8 cellular contexts compared by ENCODE assay signal in genomic region chr21:43726686-43727570, GRCh38. TPM values are rescaled to one million over a fixed set of nuclear protein-coding genes. Genes with fewer than 3 reads are reported as not detected.
DNase-seq lines count a peak whose midpoint lies in the region; ATAC-seq and TF ChIP-seq lines count a peak whose summit lies in the region.

No MANE protein-coding gene starts in this region.

- BruUV-seq in Panc1 (replicated peaks; lab: Mats Ljungman, UMichigan): no TSS peak

- POLR2A ChIA-PET in Panc1 (lab: Charles Lee): no interaction called here

- H3K79me2 ChIP-seq in osteoblast (ENCODE audit: insufficient read depth, low read length): peaks cover 79% of the 10 kb centered on the region

- no peak for TF ChIP-seq CTCF in C4-2B (conservative IDR thresholded peaks at IDR 0.05)
- TF ChIP-seq CTCF in Panc1 (IDR thresholded peaks at IDR 0.05): no peak
- no peak for TF ChIP-seq CTCF in osteoblast (IDR thresholded peaks at IDR 0.05; ENCODE audit: extremely low read depth, low read depth, low read length)

- H3K27me3 ChIP-seq in Panc1 (ENCODE audit: control insufficient read depth, insufficient read depth, low read length): no peaks in the 10 kb centered on the region
- H3K27me3 ChIP-seq in effector memory CD4-positive, alpha-beta T cell (replicated peaks; ENCODE audit: control insufficient read depth, insufficient read depth, low read length, poor library complexity, severe bottlenecking): no peaks in the 10 kb centered on the region
- no peaks in the 10 kb centered on the region for H3K27me3 ChIP-seq in osteoblast (ENCODE audit: insufficient read depth, low read length)
- no peaks in the 10 kb centered on the region for H3K27me3 ChIP-seq in HAP-1 (ENCODE audit: low read depth)

- peaks cover 74% of the 10 kb centered on the region for H3K4me1 ChIP-seq in Panc1 (ENCODE audit: control insufficient read depth, insufficient read depth, low read length)
- peaks cover 23% of the 10 kb centered on the region for H3K4me1 ChIP-seq in effector memory CD4-positive, alpha-beta T cell (ENCODE audit: control insufficient read depth, insufficient read depth, low read length, poor library complexity, severe bottlenecking)
- H3K4me1 ChIP-seq in osteoblast (ENCODE audit: insufficient read depth, low read length): peaks cover 28% of the 10 kb centered on the region
- peaks cover 8% of the 10 kb centered on the region for H3K4me1 ChIP-seq in HAP-1

- CTCF ChIA-PET in Panc1 (lab: Charles Lee): interaction anchor here (0.5 kb wide), 1 partner anchor 14 kb away, joined by 3 read pairs; no protein-coding TSS in a partner anchor

- peaks cover 36% of the 10 kb centered on the region for H4K20me1 ChIP-seq in osteoblast (ENCODE audit: insufficient read depth, low read length)

- DNase-seq in Panc1 (ENCODE audit: low read depth, low spot score): no peak
- DNase-seq in effector memory CD4-positive, alpha-beta T cell: no peak
- DNase-seq in osteoblast (ENCODE audit: insufficient read length, low spot score, missing footprints): peak; percentile 80
- no peak for DNase-seq in stimulated activated naive CD4-positive, alpha-beta T cell treated with Interleukin-2 at 50 U/mL for 16 hours (lab: John Stamatoyannopoulos, UW)
- DNase-seq in HuH-7 (ENCODE audit: low spot score): no peak
- DNase-seq in HAP-1 (ENCODE audit: low spot score in 2 of 2): no peak
- no peak for DNase-seq in HuH-7.5 (ENCODE audit: low spot score)

- peak overlapping the region; percentile 97 for H3K27ac ChIP-seq in C4-2B
- H3K27ac ChIP-seq in Panc1 (ENCODE audit: low read length): peak overlapping the region; percentile 92
- no peak overlapping the region for H3K27ac ChIP-seq in effector memory CD4-positive, alpha-beta T cell (ENCODE audit: insufficient read depth, low read length, poor library complexity, severe bottlenecking)
- peak overlapping the region; percentile 89 for H3K27ac ChIP-seq in osteoblast (ENCODE audit: low read depth, low read length)

- H3K9me3 ChIP-seq in Panc1 (ENCODE audit: control insufficient read depth, insufficient read depth, low read depth, low read length) (no peaks in the 10 kb centered on the region), osteoblast (ENCODE audit: low read depth, low read length) (no peaks in the 10 kb centered on the region), HAP-1 (no peaks in the 10 kb centered on the region)
- no peaks in the 10 kb centered on the region for H3K9me3 ChIP-seq in effector memory CD4-positive, alpha-beta T cell (ENCODE audit: control insufficient read depth, low read length)

- H3K4me3 ChIP-seq in Panc1 (ENCODE audit: low read depth in 2 of 2, low read length in 2 of 2) (peak overlapping the region in 1 of 2 experiments; percentile 30; a peak in 1 of 4 replicates), osteoblast (ENCODE audit: insufficient read depth, low read length) (peak overlapping the region; percentile 17), HAP-1 (no peak overlapping the region)
- peak overlapping the region; percentile 44 for H3K4me3 ChIP-seq in effector memory CD4-positive, alpha-beta T cell (ENCODE audit: insufficient read depth, low read depth, low read length, poor library complexity, severe bottlenecking)

- peak overlapping the region; percentile 81 for H3K4me2 ChIP-seq in osteoblast (ENCODE audit: insufficient read depth, low read length)

- intact Hi-C loops in Panc1 (cut with micrococcal nuclease; ENCODE audit: unreplicated experiment): no loop called here

- in situ Hi-C loops in Panc1 (cut with HindIII; ENCODE audit: low pct_unique_long_range_greater_than_20kb, low sequenced_read_pairs) (no loop called here), HAP-1 (cut with MboI; ENCODE audit: low sequenced_read_pairs) (loop anchor here (10.0 kb wide), 1 partner anchor 48 kb away; the partner anchor contains the start of gene CSTB)

- H3K36me3 ChIP-seq in Panc1 (ENCODE audit: control insufficient read depth, insufficient read depth, low read length) (no peaks in the 10 kb centered on the region), osteoblast (ENCODE audit: insufficient read depth, low read length) (peaks cover 12% of the 10 kb centered on the region), HAP-1 (replicated peaks) (peaks cover 10% of the 10 kb centered on the region)
- peaks cover 12% of the 10 kb centered on the region for H3K36me3 ChIP-seq in effector memory CD4-positive, alpha-beta T cell (ENCODE audit: control insufficient read depth, insufficient read depth, low read length)

- peak; percentile 37 for ATAC-seq in Panc1

- no peak overlapping the region for H2AFZ ChIP-seq in osteoblast (ENCODE audit: low read length)

RNA-seq across cellular contexts. Expression of gene PDXK, which starts 8.0 kb away (rescaled TPM):
- 184 TPM for total RNA-seq in Panc1 (2021; ENCODE audit: unreplicated experiment)
- polyA plus RNA-seq in Panc1 (2012; ENCODE audit: insufficient read length): 125 TPM
- total RNA-seq in osteoblast: 88.4 and 89.4 TPM in 2 replicates

RNA-seq across cellular contexts. Expression of gene CSTB, which starts 49.2 kb away (rescaled TPM):
- total RNA-seq in Panc1 (2021; ENCODE audit: unreplicated experiment) (72.5 TPM), osteoblast (14.8 and 18.3 TPM in 2 replicates)
- 127 TPM for polyA plus RNA-seq in Panc1 (2012; ENCODE audit: insufficient read length)
